ENCODE assay signal across 16 cellular contexts in the genomic region with DNA sequence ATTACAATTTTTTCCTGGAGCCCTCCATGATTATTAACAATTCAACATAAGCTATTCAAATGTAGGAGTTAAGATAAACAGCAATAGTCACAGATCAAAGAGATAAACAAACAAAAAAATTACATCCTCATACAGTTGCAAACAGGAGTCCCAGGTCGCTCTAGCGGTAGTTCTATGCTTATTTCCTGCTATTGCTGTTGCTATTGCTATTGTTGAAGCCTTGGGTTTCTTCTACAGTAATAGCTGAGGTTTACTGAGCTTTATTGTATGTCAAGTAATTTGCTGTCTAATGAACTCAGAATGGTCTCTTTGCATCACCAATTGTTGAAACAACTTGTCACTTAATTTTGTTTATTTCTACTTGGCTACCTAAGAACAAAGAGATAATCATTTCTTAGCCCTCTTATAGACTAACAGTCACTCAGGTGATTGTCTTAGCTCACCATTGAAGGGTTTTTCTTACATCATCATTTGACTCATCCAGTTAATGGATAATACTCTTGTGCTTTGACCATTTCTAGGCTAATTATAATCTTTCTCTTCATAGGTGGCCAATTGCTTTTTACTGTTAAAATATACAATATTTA.
"Had no signal": no experiment of that assay in that cellular context is flagged by ENCODE, and none has a peak within 500 bp of the region (broad histone marks: within the 10 kb centered on the region; RNA-seq: fewer than 3 reads in every experiment).

No MANE protein-coding gene starts in this region.

- H2AFZ ChIP-seq: neural progenitor cell had no signal

- FAIRE-seq: endothelial cell of umbilical vein, frontal cortex had no signal

- H3K27ac ChIP-seq: adrenal gland, coronary artery, heart left ventricle, neural progenitor cell, ovary, suprapubic skin had no signal

- H3K4me3 ChIP-seq: adrenal gland, coronary artery, heart left ventricle, lung, neural progenitor cell, ovary, suprapubic skin had no signal

- H3K4me2 ChIP-seq: neural progenitor cell had no signal

- H3K36me3 ChIP-seq: adrenal gland, heart left ventricle, neural progenitor cell, ovary, suprapubic skin had no signal

- H3K4me1 ChIP-seq: adrenal gland, heart left ventricle, suprapubic skin had no signal

- H3K27me3 ChIP-seq: adrenal gland, heart left ventricle, neural progenitor cell, ovary, suprapubic skin had no signal

- H3K9me3 ChIP-seq: adrenal gland, heart left ventricle, ovary, suprapubic skin had no signal

- DNase-seq: activated CD4-positive, alpha-beta T cell treated with anti-CD3 and anti-CD28 coated beads, Interleukin-2, amount 50 U/mL, for 48 hours; activated CD4-positive, CD25-positive, alpha-beta regulatory T cell treated with anti-CD3 and anti-CD28 coated beads, Interleukin-2, amount 50 U/mL, for 72 hours; activated CD8-positive, alpha-beta memory T cell treated with anti-CD3 and anti-CD28 coated beads, Interleukin-2, amount 10 ng/mL, durations not matched to agents 7 days and 5 days; activated naive CD4-positive, alpha-beta T cell treated with anti-CD3 and anti-CD28 coated beads, Interleukin-2, amount 50 U/mL, for 16 hours; activated T-cell treated with anti-CD3 and anti-CD28 coated beads, Interleukin-2, amount 50 U/mL, for 1 hour; adrenal gland; central memory CD4-positive, alpha-beta T cell; heart left ventricle; ovary; T1000 had no signal
